ENCODE assay signal across 19 cellular contexts in the genomic region with DNA sequence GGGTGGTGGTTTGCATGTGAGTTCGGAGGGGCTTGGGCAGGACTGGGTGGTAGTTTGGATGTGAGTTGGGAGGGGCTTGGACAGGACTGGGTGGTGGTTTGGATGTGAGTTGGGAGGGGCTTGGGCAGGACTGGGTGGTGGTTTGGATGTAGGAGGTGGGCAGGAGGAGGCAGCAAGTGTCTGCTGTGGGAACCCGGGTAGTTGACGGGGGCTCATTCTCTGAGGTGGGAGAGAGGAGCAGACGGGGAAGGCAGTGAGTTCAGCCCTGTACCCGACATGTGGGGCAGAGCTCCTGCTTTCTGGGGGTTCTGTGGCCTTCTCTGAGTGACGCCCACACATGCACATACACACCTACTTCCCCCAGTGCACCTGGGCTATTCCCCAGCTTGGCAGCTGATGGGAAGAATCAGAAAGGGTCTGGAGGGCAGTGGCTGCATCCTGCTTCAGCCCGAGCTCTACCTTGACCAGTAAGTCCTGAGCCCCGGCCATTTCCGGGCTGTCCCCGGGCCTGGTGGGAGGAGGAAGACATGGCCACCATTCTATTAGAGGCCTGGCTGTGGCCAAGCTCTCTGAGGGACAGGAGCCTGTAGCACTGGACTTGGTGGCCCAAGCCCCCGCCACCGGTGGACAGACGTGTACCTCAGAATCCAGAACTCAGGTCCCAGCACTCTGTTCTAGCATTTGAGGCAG. TPM values are rescaled to one million over a fixed set of nuclear protein-coding genes. Genes with fewer than 3 reads are reported as not detected.
"Had no signal": no experiment of that assay in that cellular context is flagged by ENCODE, and none has a peak within 500 bp of the region (broad histone marks: within the 10 kb centered on the region; RNA-seq: fewer than 3 reads in every experiment).

No MANE protein-coding gene starts in this region.

- DNase-seq: KBM-7, MG63, NCI-H1092, NCI-H1105 treated with DMSO at 0.1 percent for 48 hours, NCI-H1417 treated with DMSO at 0.1 percent for 48 hours, NCI-H146, NCI-H1694 treated with DMSO at 0.1 percent for 48 hours, NCI-H1930, NCI-H2081, NCI-H2107, NCI-H2227 treated with DMSO at 0.1 percent for 48 hours, NCI-H524, NCI-H526 treated with DMSO at 0.1 percent for 48 hours, NCI-H748 treated with DMSO at 0.1 percent for 48 hours, RPMI8226, SHP77 had no signal

- H3K9me3 ChIP-seq: MG63 had no signal

- H3K36me3 ChIP-seq: MG63 had no signal

- H3K4me3 ChIP-seq: MG63 had no signal

- H3K27ac ChIP-seq: HL-60 had no signal

- H3K27me3 ChIP-seq: MG63 had no signal

RNA-seq across cellular contexts. Expression of gene EDN2, which starts 58.1 kb away (rescaled TPM):
- total RNA-seq: NCI-H460, SK-MEL-5 had no signal
